ENCODE assay signal across 18 cellular contexts in the genomic region with DNA sequence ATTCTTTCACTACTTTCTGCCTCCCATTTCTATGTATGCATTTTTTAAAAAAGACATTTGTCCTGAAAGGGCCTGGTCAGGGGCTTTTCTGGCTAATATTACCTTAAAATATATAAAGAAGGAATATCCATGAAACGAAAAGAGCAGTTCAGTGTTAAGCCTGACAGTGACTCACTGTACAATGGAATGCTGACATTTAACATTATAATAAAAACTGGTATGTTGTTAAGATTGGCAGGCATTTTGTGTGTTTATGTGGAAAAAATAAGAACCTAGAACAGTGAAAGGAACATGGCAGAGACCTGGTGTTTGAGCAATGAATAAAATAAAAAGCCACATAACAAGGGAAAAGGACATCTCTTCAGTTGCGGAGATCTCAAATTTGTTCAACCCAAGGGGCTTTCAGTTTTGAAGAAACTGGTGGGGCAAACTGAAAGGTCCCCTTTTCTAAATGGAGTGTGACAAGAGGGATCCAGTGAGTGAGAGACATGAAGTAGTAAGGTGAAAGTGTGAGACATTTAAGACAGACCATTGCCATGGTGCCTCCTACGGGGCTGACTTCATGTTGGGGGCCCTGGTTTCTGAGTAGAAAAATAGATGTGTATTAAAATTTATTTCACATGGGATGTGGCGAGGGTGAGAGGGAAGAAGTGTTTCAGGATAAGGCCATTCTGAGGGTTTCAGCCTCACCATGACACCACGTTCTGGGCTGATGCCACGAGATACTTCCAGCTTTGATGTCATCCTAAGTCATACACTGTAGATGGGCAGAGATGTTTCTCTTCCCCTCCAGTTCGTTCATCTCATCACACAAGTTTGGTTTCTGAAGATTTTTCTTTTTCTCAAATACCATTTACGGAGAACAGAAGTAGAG.
DNase-seq lines count a peak whose midpoint lies in the region; ATAC-seq and TF ChIP-seq lines count a peak whose summit lies in the region.
"Had no signal": no experiment of that assay in that cellular context is flagged by ENCODE, and none has a peak within 500 bp of the region (broad histone marks: within the 10 kb centered on the region; RNA-seq: fewer than 3 reads in every experiment).

No MANE protein-coding gene starts in this region.

- no peak overlapping the region for H3K27ac Mint-ChIP-seq in activated CD4-positive, alpha-beta memory T cell treated with anti-CD3 and anti-CD28 coated beads for 36 hours
- H3K27ac Mint-ChIP-seq in activated CD4-positive, alpha-beta memory T cell treated with anti-CD3 and anti-CD28 coated beads, Interleukin-2, amount 10 ng/mL, durations not matched to agents 7 days and 5 days = no peak overlapping the region
- peak overlapping the region; percentile 31 for H3K27ac Mint-ChIP-seq in activated CD8-positive, alpha-beta T cell treated with anti-CD3 and anti-CD28 coated beads, Interleukin-2, amount 10 ng/mL, durations not matched to agents 7 days and 5 days
- H3K27ac Mint-ChIP-seq in stimulated activated naive CD8-positive, alpha-beta T cell treated with anti-CD3 and anti-CD28 coated beads, Interleukin-15, Interleukin-2, amounts not matched to agents 100 ng/mL and 50 ng/mL, for 24 hours = peak overlapping the region; percentile 56

- no peak overlapping the region for H3K4me3 Mint-ChIP-seq in activated CD4-positive, alpha-beta memory T cell treated with anti-CD3 and anti-CD28 coated beads for 36 hours
- no peak overlapping the region for H3K4me3 Mint-ChIP-seq in activated CD4-positive, alpha-beta memory T cell treated with anti-CD3 and anti-CD28 coated beads, Interleukin-2, amount 10 ng/mL, durations not matched to agents 7 days and 5 days
- H3K4me3 Mint-ChIP-seq in activated CD8-positive, alpha-beta T cell treated with anti-CD3 and anti-CD28 coated beads, Interleukin-2, amount 10 ng/mL, durations not matched to agents 7 days and 5 days = no peak overlapping the region
- no peak overlapping the region for H3K4me3 Mint-ChIP-seq in stimulated activated naive CD8-positive, alpha-beta T cell treated with anti-CD3 and anti-CD28 coated beads, Interleukin-15, Interleukin-2, amounts not matched to agents 100 ng/mL and 50 ng/mL, for 24 hours

- peaks cover 0 to 2% of the 10 kb centered on the region in 2 donors for H3K36me3 ChIP-seq in thyroid gland

- no peaks in the 10 kb centered on the region for H3K4me1 ChIP-seq in thyroid gland

- intact Hi-C loops in activated CD4-positive, alpha-beta memory T cell treated with anti-CD3 and anti-CD28 coated beads for 36 hours (cut with micrococcal nuclease) = loop anchor here (5.0 kb wide), 3 partner anchors 285 to 930 kb away; no protein-coding TSS in a partner anchor
- intact Hi-C loops in thyroid gland (cut with DNase I) = no loop called here

- H3K27me3 Mint-ChIP-seq in activated CD4-positive, alpha-beta memory T cell treated with anti-CD3 and anti-CD28 coated beads for 36 hours = no peaks in the 10 kb centered on the region
- no peaks in the 10 kb centered on the region for H3K27me3 Mint-ChIP-seq in activated CD4-positive, alpha-beta memory T cell treated with anti-CD3 and anti-CD28 coated beads, Interleukin-2, amount 10 ng/mL, durations not matched to agents 7 days and 5 days
- no peaks in the 10 kb centered on the region for H3K27me3 Mint-ChIP-seq in activated CD8-positive, alpha-beta T cell treated with anti-CD3 and anti-CD28 coated beads, Interleukin-2, amount 10 ng/mL, durations not matched to agents 7 days and 5 days (ENCODE audit: low read depth)
- H3K27me3 Mint-ChIP-seq in stimulated activated naive CD8-positive, alpha-beta T cell treated with anti-CD3 and anti-CD28 coated beads, Interleukin-15, Interleukin-2, amounts not matched to agents 100 ng/mL and 50 ng/mL, for 24 hours = no peaks in the 10 kb centered on the region

- no peak for TF ChIP-seq POLR2A in thyroid gland (IDR thresholded peaks at IDR 0.05)

- 96 to 97% methylated on average over 8 of the region's 8 CpGs for WGBS in thyroid gland, 2 donors

- TF ChIP-seq CTCF in thyroid gland (IDR thresholded peaks at IDR 0.05) = no peak

- H3K4me1 Mint-ChIP-seq in activated CD4-positive, alpha-beta memory T cell treated with anti-CD3 and anti-CD28 coated beads for 36 hours (ENCODE audit: low read depth) = peaks cover 49% of the 10 kb centered on the region
- H3K4me1 Mint-ChIP-seq in activated CD4-positive, alpha-beta memory T cell treated with anti-CD3 and anti-CD28 coated beads, Interleukin-2, amount 10 ng/mL, durations not matched to agents 7 days and 5 days = peaks cover 60% of the 10 kb centered on the region
- peaks cover 52% of the 10 kb centered on the region for H3K4me1 Mint-ChIP-seq in activated CD8-positive, alpha-beta T cell treated with anti-CD3 and anti-CD28 coated beads, Interleukin-2, amount 10 ng/mL, durations not matched to agents 7 days and 5 days (ENCODE audit: low read depth)
- peaks cover 59% of the 10 kb centered on the region for H3K4me1 Mint-ChIP-seq in stimulated activated naive CD8-positive, alpha-beta T cell treated with anti-CD3 and anti-CD28 coated beads, Interleukin-15, Interleukin-2, amounts not matched to agents 100 ng/mL and 50 ng/mL, for 24 hours (ENCODE audit: low read depth)

- no peak overlapping the region for H3K27ac ChIP-seq in thyroid gland

- H3K9me3 ChIP-seq in thyroid gland = no peaks in the 10 kb centered on the region

- POLR2A ChIA-PET in activated CD4-positive, alpha-beta memory T cell treated with anti-CD3 and anti-CD28 coated beads for 36 hours (lab: Charles Lee) = no interaction called here
- POLR2A ChIA-PET in activated CD4-positive, alpha-beta memory T cell treated with anti-CD3 and anti-CD28 coated beads, Interleukin-2, amount 10 ng/mL, durations not matched to agents 7 days and 5 days (lab: Charles Lee) = interaction anchor here (3.9 kb wide), 1 partner anchor 325 kb away, joined by 26 read pairs; the partner anchor contains the start of gene PPP3CA
- POLR2A ChIA-PET in activated CD8-positive, alpha-beta T cell treated with anti-CD3 and anti-CD28 coated beads, Interleukin-2, amount 10 ng/mL, durations not matched to agents 7 days and 5 days (lab: Charles Lee) = interaction anchor here (1.1 to 1.4 kb wide), 2 partner anchors 12 to 325 kb away, joined by 3 read pairs; partner anchors contain the start of gene PPP3CA

- H3K27me3 ChIP-seq in thyroid gland = no peaks in the 10 kb centered on the region

- peak; percentile 20 for DNase-seq in activated CD4-positive, alpha-beta memory T cell treated with anti-CD3 and anti-CD28 coated beads for 36 hours
- no peak for DNase-seq in activated CD4-positive, alpha-beta memory T cell treated with anti-CD3 and anti-CD28 coated beads, Interleukin-2, amount 10 ng/mL, durations not matched to agents 7 days and 5 days
- no peak for DNase-seq in activated CD8-positive, alpha-beta T cell treated with anti-CD3 and anti-CD28 coated beads, Interleukin-2, amount 10 ng/mL, durations not matched to agents 7 days and 5 days
- peak; percentile 63 for DNase-seq in fibroblast of peridontal ligament (ENCODE audit: extremely low read depth)
- DNase-seq in thyroid gland = no peak
- DNase-seq: ACHN; activated CD4-positive, CD25-positive, alpha-beta regulatory T cell; activated naive CD4-positive, alpha-beta T cell; DND-41; glutamatergic neuron; left ventricle myocardium superior; NCI-H1105; NCI-H748 treated with DMSO at 0.1 percent for 48 hours; occipital lobe; SHP77 treated with DMSO at 0.1 percent for 48 hours had no signal

- no peaks in the 10 kb centered on the region for H3K9me3 Mint-ChIP-seq in activated CD4-positive, alpha-beta memory T cell treated with anti-CD3 and anti-CD28 coated beads for 36 hours
- no peaks in the 10 kb centered on the region for H3K9me3 Mint-ChIP-seq in activated CD4-positive, alpha-beta memory T cell treated with anti-CD3 and anti-CD28 coated beads, Interleukin-2, amount 10 ng/mL, durations not matched to agents 7 days and 5 days
- no peaks in the 10 kb centered on the region for H3K9me3 Mint-ChIP-seq in activated CD8-positive, alpha-beta T cell treated with anti-CD3 and anti-CD28 coated beads, Interleukin-2, amount 10 ng/mL, durations not matched to agents 7 days and 5 days (ENCODE audit: insufficient read depth)
- no peaks in the 10 kb centered on the region for H3K9me3 Mint-ChIP-seq in stimulated activated naive CD8-positive, alpha-beta T cell treated with anti-CD3 and anti-CD28 coated beads, Interleukin-15, Interleukin-2, amounts not matched to agents 100 ng/mL and 50 ng/mL, for 24 hours

- no peak for ATAC-seq in activated CD8-positive, alpha-beta T cell treated with anti-CD3 and anti-CD28 coated beads, Interleukin-2, amount 10 ng/mL, durations not matched to agents 7 days and 5 days
- no peak for ATAC-seq in GM21825 (IDR thresholded peaks at IDR 0.05; ENCODE audit: unreplicated experiment)
- no peak for ATAC-seq in HG02852 (IDR thresholded peaks at IDR 0.05; ENCODE audit: unreplicated experiment)
- ATAC-seq: left ventricle myocardium superior had no signal

- H3K36me3 Mint-ChIP-seq in activated CD4-positive, alpha-beta memory T cell treated with anti-CD3 and anti-CD28 coated beads for 36 hours = peaks cover 4% of the 10 kb centered on the region
- peaks cover 41% of the 10 kb centered on the region for H3K36me3 Mint-ChIP-seq in activated CD4-positive, alpha-beta memory T cell treated with anti-CD3 and anti-CD28 coated beads, Interleukin-2, amount 10 ng/mL, durations not matched to agents 7 days and 5 days (ENCODE audit: low read depth)
- H3K36me3 Mint-ChIP-seq in activated CD8-positive, alpha-beta T cell treated with anti-CD3 and anti-CD28 coated beads, Interleukin-2, amount 10 ng/mL, durations not matched to agents 7 days and 5 days (ENCODE audit: low read depth) = peaks cover 35% of the 10 kb centered on the region
- H3K36me3 Mint-ChIP-seq in stimulated activated naive CD8-positive, alpha-beta T cell treated with anti-CD3 and anti-CD28 coated beads, Interleukin-15, Interleukin-2, amounts not matched to agents 100 ng/mL and 50 ng/mL, for 24 hours (ENCODE audit: low read depth) = peaks cover 24% of the 10 kb centered on the region

- no peak overlapping the region for H3K4me3 ChIP-seq in thyroid gland (replicated peaks in 1 of 3)

- CTCF ChIA-PET in activated CD4-positive, alpha-beta memory T cell treated with anti-CD3 and anti-CD28 coated beads for 36 hours (lab: Charles Lee) = no interaction called here
- CTCF ChIA-PET in activated CD4-positive, alpha-beta memory T cell treated with anti-CD3 and anti-CD28 coated beads, Interleukin-2, amount 10 ng/mL, durations not matched to agents 7 days and 5 days (lab: Charles Lee) = no interaction called here
- CTCF ChIA-PET in activated CD8-positive, alpha-beta T cell treated with anti-CD3 and anti-CD28 coated beads, Interleukin-2, amount 10 ng/mL, durations not matched to agents 7 days and 5 days (lab: Charles Lee) = interaction anchor here (2.1 kb wide), 1 partner anchor 29 kb away, joined by 6 read pairs; no protein-coding TSS in a partner anchor

Comparison
In these comparisons a context has a peak if more than half of its experiments do, and no peak if none do; other contexts are left out.
1. DNase-seq: peak in activated CD4-positive, alpha-beta memory T cell treated with anti-CD3 and anti-CD28 coated beads for 36 hours (single experiment) and fibroblast of peridontal ligament (single experiment); none in activated CD4-positive, alpha-beta memory T cell treated with anti-CD3 and anti-CD28 coated beads, Interleukin-2, amount 10 ng/mL, durations not matched to agents 7 days and 5 days (single experiment), activated CD8-positive, alpha-beta T cell treated with anti-CD3 and anti-CD28 coated beads, Interleukin-2, amount 10 ng/mL, durations not matched to agents 7 days and 5 days (single experiment) and thyroid gland (0 of 2).
2. H3K27ac Mint-ChIP-seq: peak in activated CD8-positive, alpha-beta T cell treated with anti-CD3 and anti-CD28 coated beads, Interleukin-2, amount 10 ng/mL, durations not matched to agents 7 days and 5 days (single experiment) and stimulated activated naive CD8-positive, alpha-beta T cell treated with anti-CD3 and anti-CD28 coated beads, Interleukin-15, Interleukin-2, amounts not matched to agents 100 ng/mL and 50 ng/mL, for 24 hours (single experiment); none in activated CD4-positive, alpha-beta memory T cell treated with anti-CD3 and anti-CD28 coated beads for 36 hours (single experiment) and activated CD4-positive, alpha-beta memory T cell treated with anti-CD3 and anti-CD28 coated beads, Interleukin-2, amount 10 ng/mL, durations not matched to agents 7 days and 5 days (single experiment).